4 cellular contexts compared by ENCODE assay signal in genomic region chr1:203266140-203266539, GRCh38. TPM values are rescaled to one million over a fixed set of nuclear protein-coding genes. Genes with fewer than 3 reads are reported as not detected.
"Had no signal": no experiment of that assay in that cellular context is flagged by ENCODE, and none has a peak within 500 bp of the region (broad histone marks: within the 10 kb centered on the region; RNA-seq: fewer than 3 reads in every experiment).

No MANE protein-coding gene starts in this region.

RNA-seq across cellular contexts. Expression of gene CHIT1, which starts 36.7 kb away (rescaled TPM):
- total RNA-seq: ascending aorta, dermis microvascular lymphatic vessel endothelial cell, glomerular endothelial cell had no signal
- polyA plus RNA-seq: cardiac muscle cell had no signal
